8 cellular contexts compared by ENCODE assay signal in genomic region chr16:18969050-18969854, GRCh38.
DNase-seq lines count a peak whose midpoint lies in the region; ATAC-seq, FAIRE-seq and TF ChIP-seq lines count a peak whose summit lies in the region.

No MANE protein-coding gene starts in this region.

- no peaks in the 10 kb centered on the region for H3K9me3 ChIP-seq in muscle layer of colon (ENCODE audit: low read length)

- H3K27me3 ChIP-seq in muscle layer of colon (ENCODE audit: control insufficient read depth in 1 of 2, insufficient read depth in 2 of 2, low read length in 2 of 2) = no peaks in the 10 kb centered on the region

- no peak overlapping the region for H3K4me3 ChIP-seq in epithelial cell of esophagus (ENCODE audit: low read length)
- peak overlapping the region; percentile 18 to 39 for H3K4me3 ChIP-seq in muscle layer of colon (ENCODE audit: low read depth in 1 of 2, low read length in 2 of 2)

- TF ChIP-seq CTCF in epithelial cell of esophagus (IDR thresholded peaks at IDR 0.05; ENCODE audit: insufficient read depth, low read depth, low read length, missing control alignments) = peak; percentile 89

- H3K4me1 ChIP-seq in muscle layer of colon (ENCODE audit: insufficient read depth, low read length) = no peaks in the 10 kb centered on the region

- ATAC-seq in HG03460 (IDR thresholded peaks at IDR 0.05; ENCODE audit: unreplicated experiment) = no peak

- H3K27ac ChIP-seq in muscle layer of colon (ENCODE audit: low read depth, low read length) = no peak overlapping the region

- H3K36me3 ChIP-seq in muscle layer of colon (ENCODE audit: insufficient read depth, low read length) = no peaks in the 10 kb centered on the region

- no peak for FAIRE-seq in HTR-8/SVneo (lab: Jason Lieb, UNC)

- no peak overlapping the region for H3K9ac ChIP-seq in muscle layer of colon (ENCODE audit: low read length)

- DNase-seq in CMK (ENCODE audit: low read depth) = peak; percentile 20
- DNase-seq in HTR-8/SVneo (ENCODE audit: insufficient read length, low spot score) = peak; percentile 83
- DNase-seq in NOMO-1 treated with DMSO at 0.1 percent for 48 hours (lab: John Stamatoyannopoulos, UW; ENCODE audit: unreplicated experiment) = peak; percentile 34
- peak; percentile 93 for DNase-seq in activated CD8-positive, alpha-beta memory T cell treated with anti-CD3 and anti-CD28 coated beads, Interleukin-2, amount 50 U/mL, for 48 hours
- peak; percentile 73 for DNase-seq in epithelial cell of esophagus (ENCODE audit: low read depth)
- DNase-seq in stimulated activated CD8-positive, alpha-beta memory T cell treated with anti-CD3 and anti-CD28 coated beads, Interleukin-4, amount 100 ng/mL, for 24 hours (ENCODE audit: low read depth) = peak; percentile 69

Comparison
In these comparisons a context has a peak if more than half of its experiments do, and no peak if none do; other contexts are left out.
1. DNase-seq: peak in every context shown above with its lines; median percentile 93 in activated CD8-positive, alpha-beta memory T cell treated with anti-CD3 and anti-CD28 coated beads, Interleukin-2, amount 50 U/mL, for 48 hours; 83 in HTR-8/SVneo; 73 in epithelial cell of esophagus; 69 in stimulated activated CD8-positive, alpha-beta memory T cell treated with anti-CD3 and anti-CD28 coated beads, Interleukin-4, amount 100 ng/mL, for 24 hours; 34 in NOMO-1 treated with DMSO at 0.1 percent for 48 hours; 20 in CMK.